14 cellular contexts compared by ENCODE assay signal in genomic region chr17:77770331-77771105, GRCh38.
DNase-seq lines count a peak whose midpoint lies in the region; ATAC-seq and TF ChIP-seq lines count a peak whose summit lies in the region.
"Had no signal": no experiment of that assay in that cellular context is flagged by ENCODE, and none has a peak within 500 bp of the region (broad histone marks: within the 10 kb centered on the region; RNA-seq: fewer than 3 reads in every experiment).

No MANE protein-coding gene starts in this region.

- no peak for DNase-seq in activated naive CD4-positive, alpha-beta T cell treated with Interleukin-2 at 50 U/mL for 16 hours
- DNase-seq in RWPE2 (ENCODE audit: low spot score), result no peak
- DNase-seq in fibroblast of the aortic adventitia (ENCODE audit: low read depth), result peak; percentile 68
- DNase-seq in stromal cell of bone marrow (ENCODE audit: low read depth), result peak; percentile 38
- DNase-seq in lower lobe of right lung, result no peak
- DNase-seq in activated CD4-positive, alpha-beta memory T cell treated with anti-CD3 and anti-CD28 coated beads for 36 hours, result no peak
- DNase-seq: activated T-cell treated with anti-CD3 and anti-CD28 coated beads, Interleukin-2, amount 50 U/mL, for 1 hour; KG1; nucleus accumbens; stimulated activated naive CD8-positive, alpha-beta T cell treated with anti-CD3 and anti-CD28 coated beads, Interleukin-15, Interleukin-2, amounts not matched to agents 100 U/mL and 50 U/mL, for 24 hours had no signal

- POLR2A ChIA-PET in activated CD4-positive, alpha-beta memory T cell treated with anti-CD3 and anti-CD28 coated beads for 36 hours (lab: Charles Lee), result no interaction called here

- H3K27ac ChIP-seq in RWPE2 (ENCODE audit: poor library complexity, severe bottlenecking) (no peak overlapping the region), lower lobe of right lung (no peak overlapping the region)

- ATAC-seq in RWPE2 (ENCODE audit: low read depth), result peak; percentile 39; the same call in 1 of the 3 replicates
- ATAC-seq in HG03139 (IDR thresholded peaks at IDR 0.05; ENCODE audit: unreplicated experiment), result no peak
- no peak for ATAC-seq in lower lobe of right lung
- ATAC-seq: A549; stimulated activated naive CD8-positive, alpha-beta T cell treated with anti-CD3 and anti-CD28 coated beads, Interleukin-15, Interleukin-2, amounts not matched to agents 100 U/mL and 50 U/mL, for 24 hours had no signal

- intact Hi-C loops in lower lobe of right lung (cut with DNase I), result no loop called here
- intact Hi-C loops in activated CD4-positive, alpha-beta memory T cell treated with anti-CD3 and anti-CD28 coated beads for 36 hours (cut with micrococcal nuclease), result no loop called here

- peaks cover 11% of the 10 kb centered on the region for H3K4me1 Mint-ChIP-seq in activated naive CD4-positive, alpha-beta T cell treated with anti-CD3 and anti-CD28 coated beads, Interleukin-2, amount 50 U/mL, for 24 hours
- H3K4me1 Mint-ChIP-seq in activated CD4-positive, alpha-beta memory T cell treated with anti-CD3 and anti-CD28 coated beads for 36 hours (ENCODE audit: low read depth), result peaks cover 9% of the 10 kb centered on the region

- no peaks in the 10 kb centered on the region for H3K36me3 ChIP-seq in RWPE2 (ENCODE audit: low read depth)
- no peaks in the 10 kb centered on the region for H3K36me3 ChIP-seq in lower lobe of right lung

- H3K4me1 ChIP-seq in RWPE2 (ENCODE audit: insufficient read depth, poor library complexity, severe bottlenecking), result no peaks in the 10 kb centered on the region
- H3K4me1 ChIP-seq in lower lobe of right lung, result no peaks in the 10 kb centered on the region
- H3K4me1 ChIP-seq: A549 had no signal

- no peaks in the 10 kb centered on the region for H3K9me3 ChIP-seq in RWPE2 (ENCODE audit: severe bottlenecking)
- H3K9me3 ChIP-seq in lower lobe of right lung, result no peaks in the 10 kb centered on the region
- H3K9me3 ChIP-seq: A549 had no signal

- H3K27me3 Mint-ChIP-seq in activated naive CD4-positive, alpha-beta T cell treated with anti-CD3 and anti-CD28 coated beads, Interleukin-2, amount 50 U/mL, for 24 hours, result no peaks in the 10 kb centered on the region
- H3K27me3 Mint-ChIP-seq in activated CD4-positive, alpha-beta memory T cell treated with anti-CD3 and anti-CD28 coated beads for 36 hours, result no peaks in the 10 kb centered on the region
- H3K27me3 Mint-ChIP-seq: central memory CD8-positive, alpha-beta T cell had no signal

- H3K36me3 Mint-ChIP-seq in activated naive CD4-positive, alpha-beta T cell treated with anti-CD3 and anti-CD28 coated beads, Interleukin-2, amount 50 U/mL, for 24 hours, result no peaks in the 10 kb centered on the region
- H3K36me3 Mint-ChIP-seq in activated CD4-positive, alpha-beta memory T cell treated with anti-CD3 and anti-CD28 coated beads for 36 hours, result no peaks in the 10 kb centered on the region

- TF ChIP-seq CTCF in RWPE2 (IDR thresholded peaks at IDR 0.05; ENCODE audit: poor library complexity, severe bottlenecking) (no peak), fibroblast of the aortic adventitia (IDR thresholded peaks at IDR 0.05; ENCODE audit: insufficient read depth, low read length) (no peak), lower lobe of right lung (IDR thresholded peaks at IDR 0.05) (no peak)

- H3K27me3 ChIP-seq in RWPE2 (ENCODE audit: insufficient read depth, poor library complexity, severe bottlenecking) (peaks cover 37% of the 10 kb centered on the region), lower lobe of right lung (ENCODE audit: low read depth) (no peaks in the 10 kb centered on the region)

- no peaks in the 10 kb centered on the region for H3K9me3 Mint-ChIP-seq in activated naive CD4-positive, alpha-beta T cell treated with anti-CD3 and anti-CD28 coated beads, Interleukin-2, amount 50 U/mL, for 24 hours
- no peaks in the 10 kb centered on the region for H3K9me3 Mint-ChIP-seq in activated CD4-positive, alpha-beta memory T cell treated with anti-CD3 and anti-CD28 coated beads for 36 hours
- H3K9me3 Mint-ChIP-seq: central memory CD8-positive, alpha-beta T cell had no signal

- no peak overlapping the region for H3K4me3 ChIP-seq in RWPE2 (ENCODE audit: severe bottlenecking)
- no peak overlapping the region for H3K4me3 ChIP-seq in fibroblast of the aortic adventitia (ENCODE audit: low read depth, low read length)
- no peak overlapping the region for H3K4me3 ChIP-seq in lower lobe of right lung
- H3K4me3 ChIP-seq: A549 had no signal

- H3K27ac Mint-ChIP-seq in activated naive CD4-positive, alpha-beta T cell treated with anti-CD3 and anti-CD28 coated beads, Interleukin-2, amount 50 U/mL, for 24 hours, result peak overlapping the region; percentile 18
- no peak overlapping the region for H3K27ac Mint-ChIP-seq in activated CD4-positive, alpha-beta memory T cell treated with anti-CD3 and anti-CD28 coated beads for 36 hours

- CTCF ChIA-PET in activated CD4-positive, alpha-beta memory T cell treated with anti-CD3 and anti-CD28 coated beads for 36 hours (lab: Charles Lee), result interaction anchor here (1.1 to 1.6 kb wide), 4 partner anchors 8 to 245 kb away, joined by 3 to 6 read pairs (median 4); no protein-coding TSS in a partner anchor

- H3K4me3 Mint-ChIP-seq in activated naive CD4-positive, alpha-beta T cell treated with anti-CD3 and anti-CD28 coated beads, Interleukin-2, amount 50 U/mL, for 24 hours, result no peak overlapping the region
- H3K4me3 Mint-ChIP-seq in activated CD4-positive, alpha-beta memory T cell treated with anti-CD3 and anti-CD28 coated beads for 36 hours, result no peak overlapping the region
- H3K4me3 Mint-ChIP-seq: central memory CD8-positive, alpha-beta T cell had no signal

Comparison
In these comparisons a context has a peak if more than half of its experiments do, and no peak if none do; other contexts are left out.
1. DNase-seq: peak in fibroblast of the aortic adventitia (single experiment) and stromal cell of bone marrow (single experiment); none in activated naive CD4-positive, alpha-beta T cell treated with Interleukin-2 at 50 U/mL for 16 hours (single experiment), RWPE2 (single experiment), lower lobe of right lung (single experiment) and activated CD4-positive, alpha-beta memory T cell treated with anti-CD3 and anti-CD28 coated beads for 36 hours (single experiment).